Comparison of ENCODE assay signal across 19 cellular contexts in the genomic region with DNA sequence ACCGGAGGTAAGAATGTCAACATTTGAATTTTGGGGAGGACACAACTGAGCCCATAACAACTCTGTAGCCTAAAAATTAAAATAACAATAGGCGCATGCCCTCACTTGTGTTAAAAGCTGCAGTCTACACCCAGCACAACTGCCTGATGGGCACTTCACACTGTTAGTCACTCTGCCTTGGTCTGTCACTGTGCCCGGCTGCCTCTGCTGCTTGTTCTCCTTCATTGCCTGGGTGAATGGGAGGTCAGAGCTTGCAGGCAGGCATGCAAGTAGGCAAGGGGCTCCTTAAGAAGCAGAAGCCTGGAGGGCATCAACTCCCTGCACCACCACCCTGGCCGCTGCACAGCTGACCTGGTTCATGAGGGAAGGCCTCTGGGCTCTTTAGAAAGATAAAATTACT.
"Had no signal": no experiment of that assay in that cellular context is flagged by ENCODE, and none has a peak within 500 bp of the region (broad histone marks: within the 10 kb centered on the region; RNA-seq: fewer than 3 reads in every experiment).

No MANE protein-coding gene starts in this region.

- H3K27ac ChIP-seq: breast epithelium, foreskin keratinocyte, lower lobe of right lung, neural progenitor cell, parathyroid adenoma, testis had no signal

- H3K4me1 Mint-ChIP-seq: neural progenitor cell had no signal

- ATAC-seq: foreskin keratinocyte, lower lobe of right lung had no signal

- H3K36me3 ChIP-seq: breast epithelium, lower lobe of right lung, neural progenitor cell, stomach had no signal

- H3K4me1 ChIP-seq: breast epithelium, foreskin keratinocyte, lower lobe of right lung, neural progenitor cell, parathyroid adenoma, testis had no signal

- DNase-seq: activated CD4-positive, alpha-beta memory T cell treated with anti-CD3 and anti-CD28 coated beads, Interleukin-2, amount 10 ng/mL, durations not matched to agents 7 days and 5 days; activated CD4-positive, alpha-beta T cell treated with anti-CD3 and anti-CD28 coated beads for 1 hour; aorta; cerebellar nuclear complex; effector memory CD4-positive, alpha-beta T cell; foreskin keratinocyte; glutamatergic neuron; kidney glomerular epithelial cell; lower lobe of right lung; stimulated activated CD4-positive, alpha-beta T cell treated with anti-CD3 and anti-CD28 coated beads, Interleukin-1b, Interleukin-23, amount 100 ng/mL, for 48 hours; stomach; SW 1271; T1000; testis had no signal

- H3K4me3 Mint-ChIP-seq: activated CD4-positive, alpha-beta memory T cell treated with anti-CD3 and anti-CD28 coated beads, Interleukin-2, amount 10 ng/mL, durations not matched to agents 7 days and 5 days; mesothelial cell of epicardium; neural progenitor cell had no signal

- H3K27me3 Mint-ChIP-seq: activated CD4-positive, alpha-beta memory T cell treated with anti-CD3 and anti-CD28 coated beads, Interleukin-2, amount 10 ng/mL, durations not matched to agents 7 days and 5 days had no signal

- H3K27ac Mint-ChIP-seq: mesothelial cell of epicardium, neural progenitor cell had no signal

- H3K9me3 ChIP-seq: breast epithelium, lower lobe of right lung, stomach, testis had no signal

- H3K36me3 Mint-ChIP-seq: mesothelial cell of epicardium, neural progenitor cell had no signal

- H3K4me3 ChIP-seq: breast epithelium, lower lobe of right lung, neural progenitor cell, stomach, testis had no signal

- H3K9me3 Mint-ChIP-seq: activated CD4-positive, alpha-beta memory T cell treated with anti-CD3 and anti-CD28 coated beads, Interleukin-2, amount 10 ng/mL, durations not matched to agents 7 days and 5 days had no signal

- H3K27me3 ChIP-seq: foreskin keratinocyte, neural progenitor cell, testis had no signal

- FAIRE-seq: urothelium cell line had no signal
